In genomic region chr6:39865011-39865888, GRCh38 we compare ENCODE assay signal across 8 cellular contexts.
DNase-seq lines count a peak whose midpoint lies in the region; ATAC-seq and TF ChIP-seq lines count a peak whose summit lies in the region.

No MANE protein-coding gene starts in this region.

- H3K4me3 Mint-ChIP-seq in naive thymus-derived CD4-positive, alpha-beta T cell, result no peak overlapping the region

- H3K27ac Mint-ChIP-seq in naive thymus-derived CD4-positive, alpha-beta T cell, result no peak overlapping the region

- ATAC-seq in naive thymus-derived CD4-positive, alpha-beta T cell, result peak; percentile 52
- peak; percentile 52 for ATAC-seq in stimulated activated naive CD8-positive, alpha-beta T cell treated with anti-CD3 and anti-CD28 coated beads, Interleukin-15, Interleukin-2, amounts not matched to agents 100 U/mL and 50 U/mL, for 24 hours
- no peak for ATAC-seq in GM21526 (IDR thresholded peaks at IDR 0.05; ENCODE audit: low FRiP score, unreplicated experiment)

- POLR2A ChIA-PET in naive thymus-derived CD4-positive, alpha-beta T cell (lab: Charles Lee), result no interaction called here

- no peaks in the 10 kb centered on the region for H3K36me3 Mint-ChIP-seq in naive thymus-derived CD4-positive, alpha-beta T cell

- no peak overlapping the region for H3K4me3 ChIP-seq in naive thymus-derived CD4-positive, alpha-beta T cell (ENCODE audit: low read length)

- DNase-seq in NCI-H345 (lab: John Stamatoyannopoulos, UW) (peak; percentile 36), NCI-H345 treated with DMSO at 0.1 percent for 48 hours (lab: John Stamatoyannopoulos, UW; ENCODE audit: unreplicated experiment) (no peak), NCI-H187 (lab: John Stamatoyannopoulos, UW) (peak; percentile 5 to 15), erythroblast (lab: John Stamatoyannopoulos, UW) (peak; percentile 43 to 72)
- DNase-seq in activated CD8-positive, alpha-beta memory T cell treated with anti-CD3 and anti-CD28 coated beads for 4 hours (ENCODE audit: low read depth in 2 of 2), result peak; percentile 6 to 12
- DNase-seq in naive thymus-derived CD4-positive, alpha-beta T cell, result peak in 7 of 9 donors; percentile 2 to 65 (median 29)
- peak; percentile 81 for DNase-seq in stimulated activated naive CD8-positive, alpha-beta T cell treated with anti-CD3 and anti-CD28 coated beads, Interleukin-15, Interleukin-2, amounts not matched to agents 100 U/mL and 50 U/mL, for 24 hours

- H3K9me3 Mint-ChIP-seq in naive thymus-derived CD4-positive, alpha-beta T cell, result no peaks in the 10 kb centered on the region

- no peaks in the 10 kb centered on the region for H3K9me3 ChIP-seq in naive thymus-derived CD4-positive, alpha-beta T cell (ENCODE audit: control insufficient read depth in 2 of 3, low read length in 3 of 3)

- no peaks in the 10 kb centered on the region for H3K4me1 ChIP-seq in naive thymus-derived CD4-positive, alpha-beta T cell (ENCODE audit: control insufficient read depth in 2 of 2, insufficient read depth in 2 of 2, low read length in 2 of 2)

- no peaks in the 10 kb centered on the region for H3K27me3 ChIP-seq in naive thymus-derived CD4-positive, alpha-beta T cell (ENCODE audit: control insufficient read depth in 2 of 2, insufficient read depth in 2 of 2, low read length in 2 of 2)

- peaks cover 0 to 38% (median 12%) of the 10 kb centered on the region in 5 donors for H3K27me3 Mint-ChIP-seq in naive thymus-derived CD4-positive, alpha-beta T cell

- TF ChIP-seq POLR2A in erythroblast (IDR thresholded peaks at IDR 0.05; ENCODE audit: low read length), result no peak

- no peaks in the 10 kb centered on the region for H3K36me3 ChIP-seq in naive thymus-derived CD4-positive, alpha-beta T cell (ENCODE audit: control insufficient read depth in 2 of 3, insufficient read depth in 3 of 3, low read length in 3 of 3)

- H3K4me1 Mint-ChIP-seq in naive thymus-derived CD4-positive, alpha-beta T cell, result no peaks in the 10 kb centered on the region

- intact Hi-C loops in naive thymus-derived CD4-positive, alpha-beta T cell (cut with micrococcal nuclease), result loop anchor here (5.0 to 10.0 kb wide), 3 partner anchors 442 to 1050 kb away; no protein-coding TSS in a partner anchor

- no peak overlapping the region for H3K27ac ChIP-seq in naive thymus-derived CD4-positive, alpha-beta T cell (ENCODE audit: low read depth, low read length)

- CTCF ChIA-PET in naive thymus-derived CD4-positive, alpha-beta T cell (lab: Charles Lee), result interaction anchor here (0.9 to 1.4 kb wide), 4 partner anchors 8 to 12 kb away, joined by 3 to 5 read pairs (median 4); no protein-coding TSS in a partner anchor
